ENCODE assay signal across 21 cellular contexts in genomic region chr15:85556618-85556895, GRCh38.
DNase-seq lines count a peak whose midpoint lies in the region; ATAC-seq, FAIRE-seq and TF ChIP-seq lines count a peak whose summit lies in the region.
"Had no signal": no experiment of that assay in that cellular context is flagged by ENCODE, and none has a peak within 500 bp of the region (broad histone marks: within the 10 kb centered on the region; RNA-seq: fewer than 3 reads in every experiment).

No MANE protein-coding gene starts in this region.

- TF ChIP-seq POLR2A in spleen (IDR thresholded peaks at IDR 0.05): no peak

- H3K4me3 Mint-ChIP-seq in activated T-cell treated with anti-CD3 and anti-CD28 coated beads, Interleukin-2, amount 50 U/mL, for 72 hours: peak overlapping the region; percentile 60 to 73
- peak overlapping the region; percentile 56 for H3K4me3 Mint-ChIP-seq in dendritic cell treated with granulocyte-macrophage colony-stimulating factor and Interleukin-4, amounts not matched to agents 40 ng/mL and 50 ng/mL, for 4 days
- H3K4me3 Mint-ChIP-seq in natural killer cell (peak overlapping the region; percentile 1), glutamatergic neuron (ENCODE audit: unreplicated experiment) (no peak overlapping the region)
- H3K4me3 Mint-ChIP-seq: CD4-positive, CD25-positive, alpha-beta regulatory T cell had no signal

- H3K27ac Mint-ChIP-seq in activated T-cell treated with anti-CD3 and anti-CD28 coated beads, Interleukin-2, amount 50 U/mL, for 72 hours: peak overlapping the region; percentile 31
- peak overlapping the region; percentile 78 for H3K27ac Mint-ChIP-seq in dendritic cell treated with granulocyte-macrophage colony-stimulating factor and Interleukin-4, amounts not matched to agents 40 ng/mL and 50 ng/mL, for 4 days
- H3K27ac Mint-ChIP-seq in natural killer cell (no peak overlapping the region), glutamatergic neuron (ENCODE audit: unreplicated experiment) (no peak overlapping the region)

- H3K4me1 ChIP-seq in OCI-LY3 (ENCODE audit: low read length) (peaks cover 28% of the 10 kb centered on the region), spleen (peaks cover 0 to 87% (median 35%) of the 10 kb centered on the region in 6 donors)

- no peaks in the 10 kb centered on the region for H3K9me3 ChIP-seq in OCI-LY3 (ENCODE audit: insufficient read depth, low read length)
- no peaks in the 10 kb centered on the region for H3K9me3 ChIP-seq in spleen
- H3K9me3 ChIP-seq: suprapubic skin had no signal

- H2AFZ ChIP-seq in OCI-LY3 (ENCODE audit: low read depth, low read length): no peak overlapping the region

- TF ChIP-seq CTCF in OCI-LY3 (IDR thresholded peaks at IDR 0.05; ENCODE audit: low read depth, low read length) (no peak), natural killer cell (IDR thresholded peaks at IDR 0.05) (no peak), glutamatergic neuron (IDR thresholded peaks at IDR 0.05; ENCODE audit: partially characterized antibody, unreplicated experiment) (no peak), spleen (IDR thresholded peaks at IDR 0.05 in 8 of 11, conservative IDR thresholded peaks at IDR 0.05 in 3 of 11) (no peak)

- no peak overlapping the region for H3K9ac ChIP-seq in OCI-LY3 (ENCODE audit: low read length)

- H3K4me3 ChIP-seq in OCI-LY3 (ENCODE audit: low read length) (no peak overlapping the region), spleen (peak overlapping the region in 2 of 8 donors; percentile 27 to 45)
- H3K4me3 ChIP-seq: suprapubic skin had no signal

- peaks cover 8% of the 10 kb centered on the region for H3K36me3 ChIP-seq in OCI-LY3 (replicated peaks; ENCODE audit: low read depth, low read length)
- peaks cover 0 to 44% (median 0%) of the 10 kb centered on the region in 6 donors for H3K36me3 ChIP-seq in spleen

- peaks cover 0 to 7% of the 10 kb centered on the region in 2 donors for H3K36me3 Mint-ChIP-seq in activated T-cell treated with anti-CD3 and anti-CD28 coated beads, Interleukin-2, amount 50 U/mL, for 72 hours (ENCODE audit: insufficient read depth in 2 of 2)
- no peaks in the 10 kb centered on the region for H3K36me3 Mint-ChIP-seq in dendritic cell treated with granulocyte-macrophage colony-stimulating factor and Interleukin-4, amounts not matched to agents 40 ng/mL and 50 ng/mL, for 4 days (ENCODE audit: low read depth)
- H3K36me3 Mint-ChIP-seq in natural killer cell (no peaks in the 10 kb centered on the region), glutamatergic neuron (ENCODE audit: unreplicated experiment) (no peaks in the 10 kb centered on the region)

- DNase-seq in activated T-cell treated with anti-CD3 and anti-CD28 coated beads, Interleukin-2, amount 50 U/mL, for 72 hours: no peak
- DNase-seq in activated T-cell treated with anti-CD3 and anti-CD28 coated beads for 4 hours: no peak
- DNase-seq in natural killer cell: no peak
- DNase-seq in glutamatergic neuron: no peak
- no peak for DNase-seq in spleen
- no peak for DNase-seq in frontal cortex (ENCODE audit: low spot score in 2 of 2)
- DNase-seq: ACHN; CD4-positive, CD25-positive, alpha-beta regulatory T cell; dorsolateral prefrontal cortex; foreskin fibroblast; NCI-H187; NCI-H345; NK-92 treated with Interleukin-12 subunit alpha and Interleukin-12 subunit beta, amount 100 ng/mL, for 24 hours; occipital lobe; retina; stimulated activated CD4-positive, alpha-beta T cell treated with anti-CD3 and anti-CD28 coated beads, Interleukin-12 subunit alpha, Interleukin-12 subunit beta, amount 100 ng/mL, for 4 hours had no signal

- no peak overlapping the region for H3K27ac ChIP-seq in OCI-LY3 (ENCODE audit: low read length)
- H3K27ac ChIP-seq in spleen: peak overlapping the region in 4 of 8 donors; percentile 61 to 84 (median 80)
- H3K27ac ChIP-seq: dorsolateral prefrontal cortex, epithelial cell of prostate, suprapubic skin had no signal

- no peaks in the 10 kb centered on the region for H3K79me2 ChIP-seq in OCI-LY3 (ENCODE audit: low read length)

- no peak for FAIRE-seq in frontal cortex (lab: Jason Lieb, UNC)
- FAIRE-seq: RCC 7860 had no signal

- H3K27me3 ChIP-seq in OCI-LY3 (ENCODE audit: low read depth, low read length) (no peaks in the 10 kb centered on the region), spleen (replicated peaks in 1 of 7) (no peaks in the 10 kb centered on the region)
- H3K27me3 ChIP-seq: dorsolateral prefrontal cortex, suprapubic skin had no signal

- peaks cover 61% of the 10 kb centered on the region for H3K4me1 Mint-ChIP-seq in activated T-cell treated with anti-CD3 and anti-CD28 coated beads, Interleukin-2, amount 50 U/mL, for 72 hours (ENCODE audit: low read depth)
- H3K4me1 Mint-ChIP-seq in dendritic cell treated with granulocyte-macrophage colony-stimulating factor and Interleukin-4, amounts not matched to agents 40 ng/mL and 50 ng/mL, for 4 days (ENCODE audit: low read depth): peaks cover 46% of the 10 kb centered on the region
- H3K4me1 Mint-ChIP-seq in natural killer cell (peaks cover 26 to 37% of the 10 kb centered on the region in 2 donors), glutamatergic neuron (ENCODE audit: low read depth, unreplicated experiment) (no peaks in the 10 kb centered on the region)

- 95 to 99% (median 95%) methylated on average over 2 of the region's 2 CpGs for WGBS in spleen, 5 donors

- no peaks in the 10 kb centered on the region for H3K9me3 Mint-ChIP-seq in activated T-cell treated with anti-CD3 and anti-CD28 coated beads, Interleukin-2, amount 50 U/mL, for 72 hours
- H3K9me3 Mint-ChIP-seq in dendritic cell treated with granulocyte-macrophage colony-stimulating factor and Interleukin-4, amounts not matched to agents 40 ng/mL and 50 ng/mL, for 4 days: no peaks in the 10 kb centered on the region
- H3K9me3 Mint-ChIP-seq in natural killer cell (no peaks in the 10 kb centered on the region), glutamatergic neuron (ENCODE audit: unreplicated experiment) (no peaks in the 10 kb centered on the region)
- H3K9me3 Mint-ChIP-seq: CD4-positive, CD25-positive, alpha-beta regulatory T cell had no signal

- no peaks in the 10 kb centered on the region for H3K27me3 Mint-ChIP-seq in activated T-cell treated with anti-CD3 and anti-CD28 coated beads, Interleukin-2, amount 50 U/mL, for 72 hours (ENCODE audit: low read depth)
- no peaks in the 10 kb centered on the region for H3K27me3 Mint-ChIP-seq in dendritic cell treated with granulocyte-macrophage colony-stimulating factor and Interleukin-4, amounts not matched to agents 40 ng/mL and 50 ng/mL, for 4 days
- H3K27me3 Mint-ChIP-seq in natural killer cell (ENCODE audit: low read depth in 2 of 2) (no peaks in the 10 kb centered on the region), glutamatergic neuron (ENCODE audit: unreplicated experiment) (no peaks in the 10 kb centered on the region)
- H3K27me3 Mint-ChIP-seq: CD4-positive, CD25-positive, alpha-beta regulatory T cell had no signal

- ATAC-seq in activated T-cell treated with anti-CD3 and anti-CD28 coated beads, Interleukin-2, amount 50 U/mL, for 72 hours (replicated peaks in 1 of 2): peak in 1 of 2 donors; percentile 33
- no peak for ATAC-seq in natural killer cell

- intact Hi-C loops in dendritic cell treated with granulocyte-macrophage colony-stimulating factor and Interleukin-4, amounts not matched to agents 40 ng/mL and 50 ng/mL, for 4 days (cut with micrococcal nuclease): no loop called here
- intact Hi-C loops in natural killer cell (cut with micrococcal nuclease): no loop called here
- intact Hi-C loops in spleen (cut with DNase I; ENCODE audit: low total_unique reads): no loop called here

- H4K20me1 ChIP-seq in OCI-LY3 (ENCODE audit: insufficient read depth, low read length): peaks cover 19% of the 10 kb centered on the region

- H3K4me2 ChIP-seq in OCI-LY3 (ENCODE audit: low read length): peak overlapping the region; percentile 72; the same call in 1 of the 2 replicates

Comparison
In these comparisons a context has a peak if more than half of its experiments do, and no peak if none do; other contexts are left out.
1. H3K27ac Mint-ChIP-seq: peak in activated T-cell treated with anti-CD3 and anti-CD28 coated beads, Interleukin-2, amount 50 U/mL, for 72 hours (single experiment) and dendritic cell treated with granulocyte-macrophage colony-stimulating factor and Interleukin-4, amounts not matched to agents 40 ng/mL and 50 ng/mL, for 4 days (single experiment); none in natural killer cell (0 of 2) and glutamatergic neuron (single experiment).